ENCODE assay signal across 8 cellular contexts in genomic region chr19:13150187-13150918, GRCh38. TPM values are rescaled to one million over a fixed set of nuclear protein-coding genes. Genes with fewer than 3 reads are reported as not detected.
DNase-seq lines count a peak whose midpoint lies in the region; ATAC-seq and TF ChIP-seq lines count a peak whose summit lies in the region.

TSS of gene IER2 (plus strand) at chr19:13150411. CDS start at chr19:13153187, 2,776 bp downstream.
TSS of gene STX10 (minus strand) at chr19:13150375. CDS start at chr19:13150173, 202 bp downstream.

- H3K4me1 ChIP-seq in left ventricle myocardium inferior (peaks cover 61% of the 10 kb centered on the region), psoas muscle (peaks cover 22% of the 10 kb centered on the region), urinary bladder (ENCODE audit: insufficient read depth) (peaks cover 2% of the 10 kb centered on the region)

- WGBS in psoas muscle, 3 donors: 0 to 1% (median 0%) methylated on average over 32 to 51 of the region's 51 CpGs
- under 1% methylated on average over 51 of the region's 51 CpGs for WGBS in urinary bladder

- intact Hi-C loops in left ventricle myocardium inferior (cut with micrococcal nuclease) (no loop called here), psoas muscle (cut with DNase I) (loop anchor here (1.0 to 5.0 kb wide), 3 partner anchors 32 to 1412 kb away; partner anchors contain the start of gene NACC1 (in 1 of the 2))

- H3K9me3 ChIP-seq in left ventricle myocardium inferior (replicated peaks) (no peaks in the 10 kb centered on the region), psoas muscle (no peaks in the 10 kb centered on the region)

- H3K36me3 ChIP-seq in left ventricle myocardium inferior: peaks cover 15% of the 10 kb centered on the region
- peaks cover 0 to 13% of the 10 kb centered on the region in 2 donors for H3K36me3 ChIP-seq in psoas muscle (ENCODE audit: insufficient read depth in 1 of 2, low read depth in 1 of 2)
- no peaks in the 10 kb centered on the region for H3K36me3 ChIP-seq in urinary bladder (ENCODE audit: insufficient read depth)

- H3K27ac ChIP-seq in left ventricle myocardium inferior (replicated peaks) (peak within 1 kb of the TSS; percentile 99), psoas muscle (peak within 1 kb of the TSS; percentile 96), urinary bladder (ENCODE audit: low read depth) (peak within 1 kb of the TSS; percentile 98)

- H3K27me3 ChIP-seq in left ventricle myocardium inferior (ENCODE audit: low read depth) (no peaks in the 10 kb centered on the region), psoas muscle (ENCODE audit: insufficient read depth in 3 of 3, low read length in 2 of 3) (no peaks in the 10 kb centered on the region)

- TF ChIP-seq CTCF in GM12864 (IDR thresholded peaks at IDR 0.05; ENCODE audit: low read depth, low read length, missing control alignments) (peak; percentile 52), left ventricle myocardium inferior (IDR thresholded peaks at IDR 0.05; ENCODE audit: borderline replicate concordance) (peak; percentile 65), psoas muscle (IDR thresholded peaks at IDR 0.05) (peak; percentile 54)

- DNase-seq in GM12864 (ENCODE audit: low read depth) (peak; percentile 84), NCI-H1694 treated with DMSO at 0.1 percent for 48 hours (lab: John Stamatoyannopoulos, UW) (peak; percentile 78), T-helper 2 cell (peak; percentile 82 to 96 (median 90)), amniotic stem cell (lab: John Stamatoyannopoulos, UW) (peak; percentile 90), left ventricle myocardium inferior (peak; percentile 96), psoas muscle (peak; percentile 96 to 98)

- ATAC-seq in HG02763 (IDR thresholded peaks at IDR 0.05; ENCODE audit: unreplicated experiment): peak; percentile 34
- ATAC-seq in psoas muscle: peak; percentile 74 to 80 (median 75)

- H3K4me3 ChIP-seq in GM12864 (ENCODE audit: low read depth, low read length) (peak within 1 kb of the TSS; percentile 77), left ventricle myocardium inferior (peak within 1 kb of the TSS; percentile 91), psoas muscle (peak within 1 kb of the TSS; percentile 93), urinary bladder (ENCODE audit: low read depth, low read length) (peak within 1 kb of the TSS; percentile 57)

RNA-seq across cellular contexts. Expression of gene IER2, which starts in this region (rescaled TPM):
- total RNA-seq in left ventricle myocardium inferior (17.3 TPM), psoas muscle (10 to 100 TPM; 16.8 to 31.2 (median 29.9) TPM), urinary bladder (17.0 TPM)
- polyA plus RNA-seq in psoas muscle (10 to 100 TPM; 12.9 to 62.7 (median 18.2) TPM), urinary bladder (268 TPM)

RNA-seq across cellular contexts. Expression of gene STX10, which starts in this region (rescaled TPM):
- total RNA-seq in left ventricle myocardium inferior: 39.2 TPM
- total RNA-seq in psoas muscle: 10 to 100 TPM; 18.5 to 20.4 (median 19.3) TPM
- polyA plus RNA-seq in psoas muscle: 10 to 100 TPM; 34.5 to 63.3 (median 43.6) TPM
- total RNA-seq in urinary bladder: 26.4 TPM
- 76.1 TPM for polyA plus RNA-seq in urinary bladder

Comparison
In these comparisons a context has a peak if more than half of its experiments do, and no peak if none do; other contexts are left out.
1. Peak in every context shown above with its lines: DNase-seq, ATAC-seq, H3K4me3 ChIP-seq and H3K27ac ChIP-seq.